Comparison of ENCODE assay signal across 18 cellular contexts in genomic region chr12:31387011-31387410, GRCh38.
DNase-seq lines count a peak whose midpoint lies in the region; ATAC-seq and TF ChIP-seq lines count a peak whose summit lies in the region.
"Had no signal": no experiment of that assay in that cellular context is flagged by ENCODE, and none has a peak within 500 bp of the region (broad histone marks: within the 10 kb centered on the region; RNA-seq: fewer than 3 reads in every experiment).

No MANE protein-coding gene starts in this region.

- no peak overlapping the region for H2AK5ac ChIP-seq in neuronal stem cell (ENCODE audit: low read depth, low read length)

- H4K8ac ChIP-seq in neuronal stem cell (ENCODE audit: low read depth, low read length) = no peak overlapping the region

- no peak overlapping the region for H2BK120ac ChIP-seq in neuronal stem cell (ENCODE audit: low read depth, low read length)

- POLR2A ChIA-PET in WTC11 (lab: Charles Lee) = interaction anchor here (0.6 to 7.3 kb wide), 11 partner anchors 16 to 237 kb away, joined by 3 to 71 read pairs (median 5); partner anchors contain the start of gene SINHCAF

- H3K4me3 ChIP-seq in H7 (ENCODE audit: insufficient read depth, low read depth, low read length) (no peak overlapping the region), iPS-18a (ENCODE audit: low read length) (peak overlapping the region; percentile 55), neuronal stem cell (ENCODE audit: low read length in 2 of 2) (no peak overlapping the region)
- H3K4me3 ChIP-seq: K562, SK-N-MC had no signal

- no peak overlapping the region for H3K4me2 ChIP-seq in neuronal stem cell (ENCODE audit: insufficient read depth, low read length, poor library complexity, severe bottlenecking)

- H2BK12ac ChIP-seq in neuronal stem cell (ENCODE audit: low read length) = no peak overlapping the region

- no peaks in the 10 kb centered on the region for H3K79me1 ChIP-seq in neuronal stem cell (ENCODE audit: low read depth, low read length)

- H2BK5ac ChIP-seq in neuronal stem cell (ENCODE audit: low read length) = no peak overlapping the region

- no peak overlapping the region for H3K18ac ChIP-seq in neuronal stem cell (ENCODE audit: low read length)

- no peak for TF ChIP-seq CTCF in WTC11 (IDR thresholded peaks at IDR 0.05)

- H3K27ac Mint-ChIP-seq in WTC11 = peak overlapping the region; percentile 99

- CTCF ChIA-PET in WTC11 (lab: Charles Lee) = interaction anchor here (0.7 to 2.3 kb wide), 5 partner anchors 16 to 115 kb away, joined by 3 to 11 read pairs (median 10); no protein-coding TSS in a partner anchor

- H4K91ac ChIP-seq in neuronal stem cell (ENCODE audit: low read depth, low read length, poor library complexity) = no peak overlapping the region

- peak overlapping the region; percentile 69 for H3K4me3 Mint-ChIP-seq in WTC11
- H3K4me3 Mint-ChIP-seq: CD14-positive monocyte had no signal

- ATAC-seq in WTC11 = peak; percentile 34
- ATAC-seq: Panc1 had no signal

- H3K9me3 ChIP-seq in iPS-18a (ENCODE audit: control insufficient read depth, low read depth, low read length) (no peaks in the 10 kb centered on the region), neuronal stem cell (replicated peaks in 1 of 2; ENCODE audit: control insufficient read depth in 2 of 2, insufficient read depth in 1 of 2, low read depth in 1 of 2, low read length in 2 of 2) (peaks cover 0 to 9% of the 10 kb centered on the region in 2 donors)

- no peak overlapping the region for H3K14ac ChIP-seq in neuronal stem cell (ENCODE audit: low read length)

- H3K36me3 ChIP-seq in H7 (replicated peaks; ENCODE audit: control insufficient read depth, insufficient read depth, low read length) (no peaks in the 10 kb centered on the region), iPS-18a (ENCODE audit: control insufficient read depth, low read depth, low read length) (no peaks in the 10 kb centered on the region), neuronal stem cell (replicated peaks in 1 of 2; ENCODE audit: control insufficient read depth in 2 of 2, insufficient read depth in 2 of 2, low read length in 2 of 2) (peaks cover 0 to 45% of the 10 kb centered on the region in 2 donors)

- H3K9ac ChIP-seq in iPS-18a (ENCODE audit: low read length) (peak overlapping the region; percentile 90), neuronal stem cell (ENCODE audit: low read depth, low read length, poor library complexity) (no peak overlapping the region)

- DNase-seq in H7 = peak; percentile 40
- DNase-seq in WTC11 (ENCODE audit: low spot score) = no peak
- DNase-seq in neuronal stem cell (ENCODE audit: low spot score) = no peak
- no peak for DNase-seq in COR-L47 (lab: John Stamatoyannopoulos, UW)
- DNase-seq in NK-92 (lab: John Stamatoyannopoulos, UW; ENCODE audit: unreplicated experiment) = no peak
- no peak for DNase-seq in stimulated activated CD4-positive, alpha-beta T cell treated with anti-CD3 and anti-CD28 coated beads, Interleukin-2, amount 100 ng/mL, for 24 hours
- DNase-seq: MV-4-11, NCI-H1417 treated with DMSO at 0.1 percent for 48 hours, NCI-H2029, NCI-H2171 treated with DMSO at 0.1 percent for 48 hours, NCI-H510A, NCI-H774 had no signal

- peak overlapping the region; percentile 50 for H2AFZ ChIP-seq in neuronal stem cell (ENCODE audit: low read length)

- H3K9me3 Mint-ChIP-seq in WTC11 = peaks cover 6% of the 10 kb centered on the region
- H3K9me3 Mint-ChIP-seq: CD14-positive monocyte had no signal

- H3K27me3 Mint-ChIP-seq in WTC11 (ENCODE audit: low read depth) = no peaks in the 10 kb centered on the region

- no CpG with 5 or more reads among the region's 2 CpGs for WGBS in neuronal stem cell (ENCODE audit: extremely low coverage in 2 of 2, insufficient read length in 2 of 2, insufficient replicate concordance in 1 of 2), 2 donors

- peaks cover 57% of the 10 kb centered on the region for H3K4me1 ChIP-seq in iPS-18a (ENCODE audit: control insufficient read depth, low read depth, low read length)
- peaks cover 8 to 18% of the 10 kb centered on the region in 2 donors for H3K4me1 ChIP-seq in neuronal stem cell (ENCODE audit: control insufficient read depth in 2 of 2, insufficient read depth in 1 of 2, low read depth in 1 of 2, low read length in 2 of 2)

- H3K27ac ChIP-seq in iPS-18a (ENCODE audit: low read length) (peak overlapping the region; percentile 99), neuronal stem cell (replicated peaks; ENCODE audit: low read length) (no peak overlapping the region)
- H3K27ac ChIP-seq: HL-60, SK-N-MC had no signal

- H3K4me1 Mint-ChIP-seq in WTC11 = peaks cover 80% of the 10 kb centered on the region
- H3K4me1 Mint-ChIP-seq: CD14-positive monocyte had no signal

- H3K36me3 Mint-ChIP-seq in WTC11 = peaks cover 6% of the 10 kb centered on the region
- H3K36me3 Mint-ChIP-seq: CD14-positive monocyte had no signal

- H3K23ac ChIP-seq in neuronal stem cell (ENCODE audit: low read depth, low read length, poor library complexity) = no peak overlapping the region

- H2BK15ac ChIP-seq in neuronal stem cell (ENCODE audit: low read length) = no peak overlapping the region

- no peaks in the 10 kb centered on the region for H3K27me3 ChIP-seq in H7 (ENCODE audit: control insufficient read depth, insufficient read depth, low read length)
- no peaks in the 10 kb centered on the region for H3K27me3 ChIP-seq in iPS-18a (ENCODE audit: control insufficient read depth, insufficient read depth, low read length)
- H3K27me3 ChIP-seq in neuronal stem cell (ENCODE audit: control insufficient read depth in 3 of 3, insufficient read depth in 3 of 3, low read depth in 1 of 3, low read length in 3 of 3) = no peaks in the 10 kb centered on the region

- H3K4ac ChIP-seq in neuronal stem cell (ENCODE audit: low read length) = no peak overlapping the region

TF ChIP-seq in WTC11, 78 proteins besides CTCF, POLR2A, EP300 and RAD21:
- TF ChIP-seq JAZF1 (CRISPR knock-in tag; IDR thresholded peaks at IDR 0.05) (no peak), ZNF425 (CRISPR knock-in tag; conservative IDR thresholded peaks at IDR 0.05) (0 out of 2 replicates have a peak, but pooled peaks have one; percentile 37)
